In the genomic region with DNA sequence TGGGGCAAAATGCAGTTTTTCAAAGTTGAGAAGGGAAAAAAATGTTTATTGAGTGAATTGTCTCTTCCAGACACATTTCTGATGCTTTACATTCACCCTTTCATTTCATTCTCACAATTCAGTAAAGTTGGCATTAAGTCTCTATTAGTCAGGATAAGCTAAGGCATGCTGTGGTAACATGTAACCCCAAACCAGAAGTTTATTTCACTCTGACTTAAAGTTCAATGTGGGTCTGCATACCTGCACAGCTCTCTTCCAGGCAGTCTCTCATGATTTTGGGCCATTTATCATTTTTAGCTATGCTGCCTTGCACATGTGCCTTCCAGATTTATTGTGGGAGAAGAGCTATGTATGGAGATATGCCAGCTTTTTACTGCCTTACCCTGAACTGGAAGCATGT, we compare ENCODE assay signal across 27 cellular contexts.
"Had no signal": no experiment of that assay in that cellular context is flagged by ENCODE, and none has a peak within 500 bp of the region (broad histone marks: within the 10 kb centered on the region; RNA-seq: fewer than 3 reads in every experiment).

No MANE protein-coding gene starts in this region.

- H3K27ac ChIP-seq: neural progenitor cell, ovary, parathyroid adenoma, psoas muscle, skin epidermis, spleen, suprapubic skin, testis, tibial artery, transverse colon, vagina had no signal

- H3K27me3 ChIP-seq: ovary, testis, vagina had no signal

- H3K79me2 ChIP-seq: parathyroid adenoma had no signal

- H3K36me3 ChIP-seq: neural progenitor cell, ovary, spleen, suprapubic skin, tibial artery, transverse colon, vagina had no signal

- DNase-seq: natural killer cell; occipital lobe; ovary; posterior cingulate gyrus; psoas muscle; right cardiac atrium; spleen; stimulated activated CD4-positive, alpha-beta T cell treated with anti-CD3 and anti-CD28 coated beads, Interleukin-12 subunit alpha, Interleukin-12 subunit beta, amount 100 ng/mL, for 4 hours; stimulated activated CD4-positive, alpha-beta T cell treated with anti-CD3 and anti-CD28 coated beads, Interleukin-1b, Interleukin-23, amount 100 ng/mL, for 48 hours; stimulated activated CD4-positive, alpha-beta T cell treated with anti-CD3 and anti-CD28 coated beads, Interleukin-4, amount 100 ng/mL, for 1 hour; stimulated activated CD4-positive, alpha-beta T cell treated with anti-CD3 and anti-CD28 coated beads, Interleukin-4, amount 100 ng/mL, for 4 hours; stimulated activated CD8-positive, alpha-beta memory T cell treated with anti-CD3 and anti-CD28 coated beads, Interleukin-4, amount 100 ng/mL, for 48 hours; stimulated activated naive CD4-positive, alpha-beta T cell; stimulated activated naive CD8-positive, alpha-beta T cell treated with anti-CD3 and anti-CD28 coated beads, Interleukin-15, amount 100 ng/mL, for 72 hours; stimulated activated naive CD8-positive, alpha-beta T cell treated with anti-CD3 and anti-CD28 coated beads, Interleukin-15, Interleukin-2, amounts not matched to agents 100 U/mL and 50 U/mL, for 24 hours; substantia nigra; testis; tibial artery; transverse colon had no signal

- H3K4me1 ChIP-seq: neural progenitor cell, psoas muscle, spleen, testis, tibial artery, transverse colon, vagina had no signal

- H3K9me3 ChIP-seq: ovary, psoas muscle, suprapubic skin, testis, transverse colon, vagina had no signal

- H3K9ac ChIP-seq: neural progenitor cell, parathyroid adenoma had no signal

- ATAC-seq: natural killer cell; psoas muscle; right cardiac atrium; sciatic nerve; stimulated activated memory B cell treated with anti-CD40 and anti-IgM and Interleukin-4, amounts not matched to agents 10 μg/mL and 1 μg/mL and 100 μg/mL, for 72 hours; stimulated activated naive CD8-positive, alpha-beta T cell treated with anti-CD3 and anti-CD28 coated beads, Interleukin-15, amount 100 ng/mL, for 72 hours; stimulated activated naive CD8-positive, alpha-beta T cell treated with anti-CD3 and anti-CD28 coated beads, Interleukin-15, Interleukin-2, amounts not matched to agents 100 U/mL and 50 U/mL, for 24 hours had no signal

- H3K4me2 ChIP-seq: neural progenitor cell, smooth muscle cell had no signal

- H3K4me3 ChIP-seq: neural progenitor cell, ovary, psoas muscle, skin epidermis, smooth muscle cell, spleen, suprapubic skin, testis, tibial artery, transverse colon, vagina had no signal

- H2AFZ ChIP-seq: neural progenitor cell, parathyroid adenoma had no signal
